Comparison of ENCODE assay signal across 10 cellular contexts in the genomic region with DNA sequence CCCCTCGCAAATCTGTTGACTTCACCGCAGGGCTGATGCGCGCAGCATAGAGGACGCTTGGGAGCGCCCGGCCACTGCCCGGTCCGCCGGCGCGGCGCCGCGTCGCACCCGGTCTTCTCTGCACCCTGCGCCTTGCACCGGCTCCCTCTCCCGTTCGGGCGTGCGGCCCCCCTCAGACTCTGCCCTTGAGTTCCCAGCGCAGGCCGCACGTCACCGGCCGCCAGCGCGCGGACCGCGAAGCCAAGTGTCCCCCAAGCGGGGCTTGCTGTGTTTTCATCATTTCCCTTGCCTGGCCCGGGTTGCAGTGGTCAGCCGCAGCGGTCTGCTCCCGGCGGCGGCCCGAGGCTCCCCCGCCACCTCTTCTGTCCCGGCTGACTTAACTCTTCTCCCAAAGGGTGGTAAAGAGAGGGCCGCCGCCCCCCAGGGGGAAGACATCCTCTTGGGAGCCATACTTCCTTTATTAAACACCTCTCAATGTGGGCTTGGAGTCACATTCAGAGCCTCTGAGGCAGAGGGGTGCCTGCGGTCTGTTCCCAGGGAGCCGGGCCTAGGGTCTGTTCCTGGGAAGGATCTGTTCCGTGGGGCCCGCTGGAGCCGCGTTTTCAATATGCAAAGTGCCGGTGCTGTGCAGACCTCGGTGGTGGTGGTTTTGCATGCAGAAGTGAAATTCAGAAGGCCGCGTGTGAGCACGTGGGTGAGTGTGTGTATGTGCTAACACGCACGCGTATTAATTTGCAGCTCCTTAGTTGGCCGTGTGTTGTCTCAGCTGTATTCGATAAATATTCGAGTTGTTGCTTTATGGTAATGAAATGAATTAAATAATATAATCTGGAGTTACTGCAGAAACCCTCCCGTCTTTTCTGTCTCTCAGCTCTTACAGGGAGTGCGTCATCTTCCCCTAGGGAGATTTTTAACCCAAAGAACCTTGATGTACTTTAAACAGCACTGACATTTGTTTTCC. TPM values are rescaled to one million over a fixed set of nuclear protein-coding genes. Genes with fewer than 3 reads are reported as not detected.
DNase-seq lines count a peak whose midpoint lies in the region; ATAC-seq and TF ChIP-seq lines count a peak whose summit lies in the region.
"Had no signal": no experiment of that assay in that cellular context is flagged by ENCODE, and none has a peak within 500 bp of the region (broad histone marks: within the 10 kb centered on the region; RNA-seq: fewer than 3 reads in every experiment).

No MANE protein-coding gene starts in this region.

- H3K36me3 Mint-ChIP-seq in WTC11 = peaks cover 19% of the 10 kb centered on the region
- H3K36me3 Mint-ChIP-seq: naive thymus-derived CD4-positive, alpha-beta T cell had no signal

- H3K4me3 ChIP-seq in fibroblast of the aortic adventitia (ENCODE audit: low read depth, low read length) (peak overlapping the region; percentile 56), tibial nerve (peak overlapping the region; percentile 16 to 41 (median 32))

- peak overlapping the region; percentile 66 for H3K4me3 Mint-ChIP-seq in WTC11
- H3K4me3 Mint-ChIP-seq: naive thymus-derived CD4-positive, alpha-beta T cell had no signal

- no peaks in the 10 kb centered on the region for H3K36me3 ChIP-seq in tibial nerve

- peaks cover 81% of the 10 kb centered on the region for H3K4me1 Mint-ChIP-seq in WTC11
- H3K4me1 Mint-ChIP-seq: naive thymus-derived CD4-positive, alpha-beta T cell had no signal

- TF ChIP-seq POLR2A in tibial nerve (IDR thresholded peaks at IDR 0.05) = no peak

- H3K9me3 Mint-ChIP-seq in WTC11 = no peaks in the 10 kb centered on the region

- no peak for TF ChIP-seq CTCF in WTC11 (IDR thresholded peaks at IDR 0.05)
- no peak for TF ChIP-seq CTCF in fibroblast of the aortic adventitia (IDR thresholded peaks at IDR 0.05; ENCODE audit: insufficient read depth, low read length)
- no peak for TF ChIP-seq CTCF in tibial nerve (IDR thresholded peaks at IDR 0.05)

- H3K27ac ChIP-seq in tibial nerve = peak overlapping the region in 3 of 4 donors; percentile 4 to 28 (median 17)

- CTCF ChIA-PET in WTC11 (lab: Charles Lee) = interaction anchor here (1.0 to 2.4 kb wide), 3 partner anchors 15 to 46 kb away, joined by 3 to 7 read pairs (median 4); no protein-coding TSS in a partner anchor

- POLR2A ChIA-PET in WTC11 (lab: Charles Lee) = interaction anchor here (1.3 kb wide), 1 partner anchor 18 kb away, joined by 4 read pairs; no protein-coding TSS in a partner anchor

- peak overlapping the region; percentile 98 for H3K27ac Mint-ChIP-seq in WTC11
- H3K27ac Mint-ChIP-seq: naive thymus-derived CD4-positive, alpha-beta T cell had no signal

- DNase-seq in WTC11 (ENCODE audit: low spot score) (peak; percentile 61), fibroblast of the aortic adventitia (ENCODE audit: low read depth) (peak; percentile 86), midbrain (lab: John Stamatoyannopoulos, UW) (peak; percentile 52), tibial nerve (ENCODE audit: low spot score in 2 of 2) (no peak), HUDEP-2 (lab: John Stamatoyannopoulos, UW; ENCODE audit: unreplicated experiment in 76 of 76) (no peak), NCI-H510A treated with DMSO at 0.1 percent for 48 hours (lab: John Stamatoyannopoulos, UW) (no peak), T-helper 2 cell (no peak)
- DNase-seq: activated naive CD4-positive, alpha-beta T cell; naive thymus-derived CD4-positive, alpha-beta T cell had no signal

- peaks cover 0 to 38% (median 2%) of the 10 kb centered on the region in 4 donors for H3K4me1 ChIP-seq in tibial nerve

- 39 to 46% methylated on average over 56 to 64 of the region's 64 CpGs for WGBS in tibial nerve, 2 donors

- no peaks in the 10 kb centered on the region for H3K9me3 ChIP-seq in tibial nerve

- peak; percentile 51 for ATAC-seq in WTC11
- ATAC-seq in GM19395 (IDR thresholded peaks at IDR 0.05; ENCODE audit: unreplicated experiment) = no peak
- ATAC-seq: naive thymus-derived CD4-positive, alpha-beta T cell had no signal

- H3K27me3 ChIP-seq in tibial nerve = no peaks in the 10 kb centered on the region

- no peak for TF ChIP-seq EP300 in tibial nerve (IDR thresholded peaks at IDR 0.05)

- no peaks in the 10 kb centered on the region for H3K27me3 Mint-ChIP-seq in WTC11 (ENCODE audit: low read depth)

TF ChIP-seq in WTC11, 78 proteins besides CTCF, POLR2A, EP300 and RAD21 (continues in another document):
- TF ChIP-seq NFATC4 (CRISPR knock-in tag; IDR thresholded peaks at IDR 0.05) = no peak
- TF ChIP-seq ZNF121 (CRISPR knock-in tag; IDR thresholded peaks at IDR 0.05) = 0 out of 2 replicates have a peak, but pooled peaks have one; percentile 20
- no peak for TF ChIP-seq GABPB1 (CRISPR knock-in tag; IDR thresholded peaks at IDR 0.05)
- no peak for TF ChIP-seq ZNF232 (CRISPR knock-in tag; IDR thresholded peaks at IDR 0.05)
- TF ChIP-seq, protein P1, sequence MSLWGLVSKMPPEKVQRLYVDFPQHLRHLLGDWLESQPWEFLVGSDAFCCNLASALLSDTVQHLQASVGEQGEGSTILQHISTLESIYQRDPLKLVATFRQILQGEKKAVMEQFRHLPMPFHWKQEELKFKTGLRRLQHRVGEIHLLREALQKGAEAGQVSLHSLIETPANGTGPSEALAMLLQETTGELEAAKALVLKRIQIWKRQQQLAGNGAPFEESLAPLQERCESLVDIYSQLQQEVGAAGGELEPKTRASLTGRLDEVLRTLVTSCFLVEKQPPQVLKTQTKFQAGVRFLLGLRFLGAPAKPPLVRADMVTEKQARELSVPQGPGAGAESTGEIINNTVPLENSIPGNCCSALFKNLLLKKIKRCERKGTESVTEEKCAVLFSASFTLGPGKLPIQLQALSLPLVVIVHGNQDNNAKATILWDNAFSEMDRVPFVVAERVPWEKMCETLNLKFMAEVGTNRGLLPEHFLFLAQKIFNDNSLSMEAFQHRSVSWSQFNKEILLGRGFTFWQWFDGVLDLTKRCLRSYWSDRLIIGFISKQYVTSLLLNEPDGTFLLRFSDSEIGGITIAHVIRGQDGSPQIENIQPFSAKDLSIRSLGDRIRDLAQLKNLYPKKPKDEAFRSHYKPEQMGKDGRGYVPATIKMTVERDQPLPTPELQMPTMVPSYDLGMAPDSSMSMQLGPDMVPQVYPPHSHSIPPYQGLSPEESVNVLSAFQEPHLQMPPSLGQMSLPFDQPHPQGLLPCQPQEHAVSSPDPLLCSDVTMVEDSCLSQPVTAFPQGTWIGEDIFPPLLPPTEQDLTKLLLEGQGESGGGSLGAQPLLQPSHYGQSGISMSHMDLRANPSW (CRISPR knock-in tag; conservative IDR thresholded peaks at IDR 0.05; ENCODE audit: low read depth) = no peak
- TF ChIP-seq, protein P2, sequence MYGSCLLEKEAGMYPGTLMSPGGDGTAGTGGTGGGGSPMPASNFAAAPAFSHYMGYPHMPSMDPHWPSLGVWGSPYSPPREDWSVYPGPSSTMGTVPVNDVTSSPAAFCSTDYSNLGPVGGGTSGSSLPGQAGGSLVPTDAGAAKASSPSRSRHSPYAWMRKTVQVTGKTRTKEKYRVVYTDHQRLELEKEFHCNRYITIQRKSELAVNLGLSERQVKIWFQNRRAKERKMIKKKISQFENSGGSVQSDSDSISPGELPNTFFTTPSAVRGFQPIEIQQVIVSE (CRISPR knock-in tag; IDR thresholded peaks at IDR 0.05; ENCODE audit: borderline replicate concordance) = no peak
- TF ChIP-seq, protein P3, sequence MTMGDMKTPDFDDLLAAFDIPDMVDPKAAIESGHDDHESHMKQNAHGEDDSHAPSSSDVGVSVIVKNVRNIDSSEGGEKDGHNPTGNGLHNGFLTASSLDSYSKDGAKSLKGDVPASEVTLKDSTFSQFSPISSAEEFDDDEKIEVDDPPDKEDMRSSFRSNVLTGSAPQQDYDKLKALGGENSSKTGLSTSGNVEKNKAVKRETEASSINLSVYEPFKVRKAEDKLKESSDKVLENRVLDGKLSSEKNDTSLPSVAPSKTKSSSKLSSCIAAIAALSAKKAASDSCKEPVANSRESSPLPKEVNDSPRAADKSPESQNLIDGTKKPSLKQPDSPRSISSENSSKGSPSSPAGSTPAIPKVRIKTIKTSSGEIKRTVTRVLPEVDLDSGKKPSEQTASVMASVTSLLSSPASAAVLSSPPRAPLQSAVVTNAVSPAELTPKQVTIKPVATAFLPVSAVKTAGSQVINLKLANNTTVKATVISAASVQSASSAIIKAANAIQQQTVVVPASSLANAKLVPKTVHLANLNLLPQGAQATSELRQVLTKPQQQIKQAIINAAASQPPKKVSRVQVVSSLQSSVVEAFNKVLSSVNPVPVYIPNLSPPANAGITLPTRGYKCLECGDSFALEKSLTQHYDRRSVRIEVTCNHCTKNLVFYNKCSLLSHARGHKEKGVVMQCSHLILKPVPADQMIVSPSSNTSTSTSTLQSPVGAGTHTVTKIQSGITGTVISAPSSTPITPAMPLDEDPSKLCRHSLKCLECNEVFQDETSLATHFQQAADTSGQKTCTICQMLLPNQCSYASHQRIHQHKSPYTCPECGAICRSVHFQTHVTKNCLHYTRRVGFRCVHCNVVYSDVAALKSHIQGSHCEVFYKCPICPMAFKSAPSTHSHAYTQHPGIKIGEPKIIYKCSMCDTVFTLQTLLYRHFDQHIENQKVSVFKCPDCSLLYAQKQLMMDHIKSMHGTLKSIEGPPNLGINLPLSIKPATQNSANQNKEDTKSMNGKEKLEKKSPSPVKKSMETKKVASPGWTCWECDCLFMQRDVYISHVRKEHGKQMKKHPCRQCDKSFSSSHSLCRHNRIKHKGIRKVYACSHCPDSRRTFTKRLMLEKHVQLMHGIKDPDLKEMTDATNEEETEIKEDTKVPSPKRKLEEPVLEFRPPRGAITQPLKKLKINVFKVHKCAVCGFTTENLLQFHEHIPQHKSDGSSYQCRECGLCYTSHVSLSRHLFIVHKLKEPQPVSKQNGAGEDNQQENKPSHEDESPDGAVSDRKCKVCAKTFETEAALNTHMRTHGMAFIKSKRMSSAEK (CRISPR knock-in tag; IDR thresholded peaks at IDR 0.05; ENCODE audit: borderline replicate concordance) = no peak
- TF ChIP-seq KAT7 (CRISPR knock-in tag; IDR thresholded peaks at IDR 0.05; ENCODE audit: borderline replicate concordance) = no peak; the same call in 1 of the 2 replicates
- TF ChIP-seq, protein P4, sequence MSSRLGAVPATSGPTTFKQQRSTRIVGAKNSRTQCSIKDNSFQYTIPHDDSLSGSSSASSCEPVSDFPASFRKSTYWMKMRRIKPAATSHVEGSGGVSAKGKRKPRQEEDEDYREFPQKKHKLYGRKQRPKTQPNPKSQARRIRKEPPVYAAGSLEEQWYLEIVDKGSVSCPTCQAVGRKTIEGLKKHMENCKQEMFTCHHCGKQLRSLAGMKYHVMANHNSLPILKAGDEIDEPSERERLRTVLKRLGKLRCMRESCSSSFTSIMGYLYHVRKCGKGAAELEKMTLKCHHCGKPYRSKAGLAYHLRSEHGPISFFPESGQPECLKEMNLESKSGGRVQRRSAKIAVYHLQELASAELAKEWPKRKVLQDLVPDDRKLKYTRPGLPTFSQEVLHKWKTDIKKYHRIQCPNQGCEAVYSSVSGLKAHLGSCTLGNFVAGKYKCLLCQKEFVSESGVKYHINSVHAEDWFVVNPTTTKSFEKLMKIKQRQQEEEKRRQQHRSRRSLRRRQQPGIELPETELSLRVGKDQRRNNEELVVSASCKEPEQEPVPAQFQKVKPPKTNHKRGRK (CRISPR knock-in tag; IDR thresholded peaks at IDR 0.05; ENCODE audit: borderline replicate concordance) = no peak

RNA-seq across cellular contexts. Expression of a gene that starts 17.6 kb away (rescaled TPM):
- total RNA-seq in WTC11 (2021) = 97.7 to 102 TPM (median 102 TPM) in 3 replicates
- 66.1 and 95.6 TPM in 2 replicates for total RNA-seq in fibroblast of the aortic adventitia (ENCODE audit: low replicate concordance)
- 10 to 100 TPM; 25.8 to 31.0 (median 27.1) TPM for total RNA-seq in tibial nerve

Comparison
In these comparisons a context has a peak if more than half of its experiments do, and no peak if none do; other contexts are left out.
1. DNase-seq: peak in WTC11 (single experiment), fibroblast of the aortic adventitia (single experiment) and midbrain (single experiment); none in tibial nerve (0 of 2), HUDEP-2 (0 of 76), NCI-H510A treated with DMSO at 0.1 percent for 48 hours (single experiment) and T-helper 2 cell (0 of 5).